24 cellular contexts compared by ENCODE assay signal in genomic region chr3:45623846-45624245, GRCh38.
"Had no signal": no experiment of that assay in that cellular context is flagged by ENCODE, and none has a peak within 500 bp of the region (broad histone marks: within the 10 kb centered on the region; RNA-seq: fewer than 3 reads in every experiment).

No MANE protein-coding gene starts in this region.

- H3K27ac Mint-ChIP-seq: dendritic cell treated with granulocyte-macrophage colony-stimulating factor and Interleukin-4, amounts not matched to agents 40 ng/mL and 50 ng/mL, for 4 days; naive thymus-derived CD4-positive, alpha-beta T cell; nephron progenitor cell had no signal

- H3K9me3 Mint-ChIP-seq: dendritic cell treated with granulocyte-macrophage colony-stimulating factor and Interleukin-4, amounts not matched to agents 40 ng/mL and 50 ng/mL, for 4 days; effector memory CD8-positive, alpha-beta T cell; naive thymus-derived CD4-positive, alpha-beta T cell had no signal

- H3K36me3 ChIP-seq: esophagus muscularis mucosa, gastrocnemius medialis, lower lobe of right lung, prostate gland, sigmoid colon, stomach, thoracic aorta had no signal

- H3K4me3 ChIP-seq: esophagus muscularis mucosa, gastrocnemius medialis, heart right ventricle, lower lobe of right lung, prostate gland, sigmoid colon, skin epidermis, stomach, thoracic aorta had no signal

- H3K9ac ChIP-seq: parathyroid adenoma had no signal

- H3K27me3 Mint-ChIP-seq: dendritic cell treated with granulocyte-macrophage colony-stimulating factor and Interleukin-4, amounts not matched to agents 40 ng/mL and 50 ng/mL, for 4 days; effector memory CD8-positive, alpha-beta T cell; naive thymus-derived CD4-positive, alpha-beta T cell had no signal

- H3K27ac ChIP-seq: epithelial cell of prostate, esophagus muscularis mucosa, gastrocnemius medialis, heart right ventricle, lower lobe of right lung, parathyroid adenoma, prostate gland, sigmoid colon, skin epidermis, stomach, thoracic aorta had no signal

- ATAC-seq: effector memory CD8-positive, alpha-beta T cell; gastrocnemius medialis; lower lobe of right lung had no signal

- H3K4me1 ChIP-seq: parathyroid adenoma had no signal

- DNase-seq: effector memory CD8-positive, alpha-beta T cell; gastrocnemius medialis; heart right ventricle; hypothalamus; kidney glomerular epithelial cell; lower lobe of right lung; mesendoderm; naive thymus-derived CD4-positive, alpha-beta T cell; nephron progenitor cell; retina; sigmoid colon; stimulated activated CD4-positive, alpha-beta T cell treated with anti-CD3 and anti-CD28 coated beads, Interleukin-2, amount 100 ng/mL, for 24 hours; stimulated activated CD4-positive, alpha-beta T cell treated with anti-CD3 and anti-CD28 coated beads, Interleukin-4, amount 100 ng/mL, for 4 hours; stimulated activated naive CD4-positive, alpha-beta T cell; stomach; substantia nigra; trophoblast cell had no signal

- H2AFZ ChIP-seq: parathyroid adenoma had no signal

- H3K4me1 Mint-ChIP-seq: nephron progenitor cell had no signal

- H3K27me3 ChIP-seq: esophagus muscularis mucosa, gastrocnemius medialis, heart right ventricle, sigmoid colon, stomach had no signal

- H3K9me3 ChIP-seq: esophagus muscularis mucosa, gastrocnemius medialis, heart right ventricle, lower lobe of right lung, prostate gland, sigmoid colon, stomach, thoracic aorta had no signal

- H3K4me3 Mint-ChIP-seq: dendritic cell treated with granulocyte-macrophage colony-stimulating factor and Interleukin-4, amounts not matched to agents 40 ng/mL and 50 ng/mL, for 4 days; effector memory CD8-positive, alpha-beta T cell; naive thymus-derived CD4-positive, alpha-beta T cell; nephron progenitor cell had no signal
